8 cellular contexts compared by ENCODE assay signal in genomic region chr1:21295059-21295401, GRCh38. TPM values are rescaled to one million over a fixed set of nuclear protein-coding genes. Genes with fewer than 3 reads are reported as not detected.
DNase-seq lines count a peak whose midpoint lies in the region; ATAC-seq, FAIRE-seq and TF ChIP-seq lines count a peak whose summit lies in the region.

No MANE protein-coding gene starts in this region.

- H3K4me3 ChIP-seq in right atrium auricular region: no peak overlapping the region
- no peak overlapping the region for H3K4me3 ChIP-seq in lower lobe of right lung
- H3K4me3 ChIP-seq in upper lobe of right lung: no peak overlapping the region

- H3K9me3 ChIP-seq in right atrium auricular region (no peaks in the 10 kb centered on the region), lower lobe of right lung (no peaks in the 10 kb centered on the region), upper lobe of right lung (no peaks in the 10 kb centered on the region)

- peaks cover 88% of the 10 kb centered on the region for H3K4me1 Mint-ChIP-seq in activated CD8-positive, alpha-beta T cell treated with anti-CD3 and anti-CD28 coated beads for 36 hours (ENCODE audit: low read depth)

- peaks cover 33% of the 10 kb centered on the region for H3K36me3 Mint-ChIP-seq in activated CD8-positive, alpha-beta T cell treated with anti-CD3 and anti-CD28 coated beads for 36 hours (ENCODE audit: low read depth)

- H3K4me3 Mint-ChIP-seq in activated CD8-positive, alpha-beta T cell treated with anti-CD3 and anti-CD28 coated beads for 36 hours: peak overlapping the region; percentile 63

- H3K9me3 Mint-ChIP-seq in activated CD8-positive, alpha-beta T cell treated with anti-CD3 and anti-CD28 coated beads for 36 hours: no peaks in the 10 kb centered on the region

- no peak for FAIRE-seq in HTR-8/SVneo (lab: Jason Lieb, UNC)

- H3K4me1 ChIP-seq in right atrium auricular region (peaks cover 0 to 77% of the 10 kb centered on the region in 2 donors), lower lobe of right lung (peaks cover 59% of the 10 kb centered on the region), upper lobe of right lung (peaks cover 30% of the 10 kb centered on the region)

- intact Hi-C loops in left ventricle myocardium superior (cut with micrococcal nuclease): no loop called here
- intact Hi-C loops in activated CD8-positive, alpha-beta T cell treated with anti-CD3 and anti-CD28 coated beads for 36 hours (cut with micrococcal nuclease): loop anchor here (2.0 kb wide), 1 partner anchor 30 kb away; no protein-coding TSS in a partner anchor
- intact Hi-C loops in lower lobe of right lung (cut with DNase I): no loop called here
- intact Hi-C loops in upper lobe of right lung (cut with DNase I): no loop called here

- TF ChIP-seq CTCF in right atrium auricular region (IDR thresholded peaks at IDR 0.05) (no peak), lower lobe of right lung (IDR thresholded peaks at IDR 0.05) (no peak), upper lobe of right lung (IDR thresholded peaks at IDR 0.05) (no peak)
- TF ChIP-seq CTCF in activated CD8-positive, alpha-beta T cell treated with anti-CD3 and anti-CD28 coated beads for 36 hours (IDR thresholded peaks at IDR 0.05): no peak

- H3K36me3 ChIP-seq in right atrium auricular region (no peaks in the 10 kb centered on the region), lower lobe of right lung (no peaks in the 10 kb centered on the region), upper lobe of right lung (no peaks in the 10 kb centered on the region)

- DNase-seq in right atrium auricular region (ENCODE audit: low spot score) (no peak), left ventricle myocardium superior (no peak), lower lobe of right lung (no peak), upper lobe of right lung (no peak), HTR-8/SVneo (ENCODE audit: insufficient read length, low spot score) (no peak), NCI-H345 treated with DMSO at 0.1 percent for 48 hours (lab: John Stamatoyannopoulos, UW; ENCODE audit: unreplicated experiment) (no peak)
- DNase-seq in activated CD8-positive, alpha-beta T cell treated with anti-CD3 and anti-CD28 coated beads for 36 hours: peak; percentile 76

- CTCF ChIA-PET in activated CD8-positive, alpha-beta T cell treated with anti-CD3 and anti-CD28 coated beads for 36 hours (lab: Charles Lee): interaction anchor here (1.1 to 5.6 kb wide), 9 partner anchors 11 to 100 kb away, joined by 4 to 62 read pairs (median 7); no protein-coding TSS in a partner anchor

- H3K27ac ChIP-seq in right atrium auricular region: peak overlapping the region; percentile 55 to 65
- peak overlapping the region; percentile 75 for H3K27ac ChIP-seq in lower lobe of right lung
- peak overlapping the region; percentile 74 for H3K27ac ChIP-seq in upper lobe of right lung

- no peak for ATAC-seq in left ventricle myocardium superior
- ATAC-seq in activated CD8-positive, alpha-beta T cell treated with anti-CD3 and anti-CD28 coated beads for 36 hours: peak; percentile 45
- no peak for ATAC-seq in lower lobe of right lung
- no peak for ATAC-seq in upper lobe of right lung
- ATAC-seq in GM19328 (IDR thresholded peaks at IDR 0.05; ENCODE audit: unreplicated experiment): no peak

- no peaks in the 10 kb centered on the region for H3K27me3 ChIP-seq in right atrium auricular region
- no peaks in the 10 kb centered on the region for H3K27me3 ChIP-seq in lower lobe of right lung (ENCODE audit: low read depth)
- H3K27me3 ChIP-seq in upper lobe of right lung: no peaks in the 10 kb centered on the region

- peak overlapping the region; percentile 95 for H3K27ac Mint-ChIP-seq in activated CD8-positive, alpha-beta T cell treated with anti-CD3 and anti-CD28 coated beads for 36 hours

- POLR2A ChIA-PET in activated CD8-positive, alpha-beta T cell treated with anti-CD3 and anti-CD28 coated beads for 36 hours (lab: Charles Lee): interaction anchor here (0.8 to 7.2 kb wide), 8 partner anchors 13 to 49 kb away, joined by 3 to 90 read pairs (median 16); no protein-coding TSS in a partner anchor

- no peaks in the 10 kb centered on the region for H3K27me3 Mint-ChIP-seq in activated CD8-positive, alpha-beta T cell treated with anti-CD3 and anti-CD28 coated beads for 36 hours

RNA-seq across cellular contexts. Expression of gene ECE1, which starts 4.8 kb away (rescaled TPM):
- 100 to 1,000 TPM in 1 of 2 donors, 10 to 100 TPM in 1; 83.7 to 152 TPM for total RNA-seq in right atrium auricular region
- total RNA-seq in left ventricle myocardium superior: 43.3 TPM
- 100 to 1,000 TPM; 118 to 127 TPM for total RNA-seq in activated CD8-positive, alpha-beta T cell treated with anti-CD3 and anti-CD28 coated beads for 36 hours
- total RNA-seq in lower lobe of right lung: 90.9 TPM
- 108 TPM for total RNA-seq in upper lobe of right lung
